ENCODE assay signal across 13 cellular contexts in genomic region chr10:124686707-124687376, GRCh38. TPM values are rescaled to one million over a fixed set of nuclear protein-coding genes. Genes with fewer than 3 reads are reported as not detected.
A peak's percentile ranks its signal among the peaks of the same experiment; 100 is the strongest.
DNase-seq lines count a peak whose midpoint lies in the region; FAIRE-seq and TF ChIP-seq lines count a peak whose summit lies in the region.
"Had no signal": no experiment of that assay in that cellular context is flagged by ENCODE, and none has a peak within 500 bp of the region (broad histone marks: within the 10 kb centered on the region; RNA-seq: fewer than 3 reads in every experiment).

No MANE protein-coding gene starts in this region.

- H3K79me2 ChIP-seq in neural progenitor cell (ENCODE audit: low read depth) = no peaks in the 10 kb centered on the region

- H3K4me3 ChIP-seq in breast epithelium (no peak overlapping the region), neutrophil (ENCODE audit: low read depth in 1 of 2, low read length in 1 of 2) (no peak overlapping the region), neural progenitor cell (no peak overlapping the region)

- H4K20me1 ChIP-seq in neural progenitor cell (ENCODE audit: low read depth) = peaks cover 24% of the 10 kb centered on the region

- FAIRE-seq in H54 (lab: Jason Lieb, UNC) = no peak
- FAIRE-seq: RCC 7860 had no signal

- H3K27ac ChIP-seq in breast epithelium (peak overlapping the region; percentile 16 to 59), neutrophil (peak overlapping the region; percentile 93), neural progenitor cell (no peak overlapping the region)
- H3K27ac ChIP-seq: brain microvascular endothelial cell had no signal

- H2AFZ ChIP-seq in neural progenitor cell (replicated peaks) = no peak overlapping the region

- DNase-seq in breast epithelium (ENCODE audit: low spot score in 2 of 2) = no peak
- DNase-seq in MCF 10A (ENCODE audit: unreplicated experiment) = no peak
- DNase-seq in foreskin melanocyte = peak; percentile 99
- DNase-seq in activated gamma-delta T cell treated with Interleukin-2 at 50 U/mL for 16 hours = no peak
- no peak for DNase-seq in neural progenitor cell (ENCODE audit: low spot score)
- DNase-seq in H54 (ENCODE audit: insufficient read length, low spot score) = no peak
- DNase-seq in NCI-H345 (lab: John Stamatoyannopoulos, UW) = no peak
- DNase-seq: activated CD4-positive, alpha-beta T cell treated with anti-CD3 and anti-CD28 coated beads, Interleukin-2, amount 50 U/mL, for 48 hours; brain microvascular endothelial cell; glutamatergic neuron; NCI-H1105 treated with DMSO at 0.1 percent for 48 hours had no signal

- H3K4me1 Mint-ChIP-seq in MCF 10A (ENCODE audit: insufficient read depth, unreplicated experiment) (peaks cover 10% of the 10 kb centered on the region), neural progenitor cell (peaks cover 16% of the 10 kb centered on the region)

- intact Hi-C loops in breast epithelium (cut with DNase I; ENCODE audit: low total_unique reads) (no loop called here), MCF 10A (cut with micrococcal nuclease) (no loop called here)

- no peak overlapping the region for H3K9ac ChIP-seq in neural progenitor cell

- no peak overlapping the region for H3K4me3 Mint-ChIP-seq in MCF 10A (ENCODE audit: unreplicated experiment)
- no peak overlapping the region for H3K4me3 Mint-ChIP-seq in neural progenitor cell

- H3K36me3 Mint-ChIP-seq in MCF 10A (ENCODE audit: insufficient read depth, unreplicated experiment) (peaks cover 34% of the 10 kb centered on the region), neural progenitor cell (peaks cover 10% of the 10 kb centered on the region)

- H3K27me3 Mint-ChIP-seq in MCF 10A (ENCODE audit: insufficient read depth, unreplicated experiment) = no peaks in the 10 kb centered on the region
- H3K27me3 Mint-ChIP-seq in neural progenitor cell (ENCODE audit: insufficient read depth, low read depth) = no peaks in the 10 kb centered on the region

- H3K36me3 ChIP-seq in breast epithelium = no peaks in the 10 kb centered on the region
- H3K36me3 ChIP-seq in neutrophil = peaks cover 17% of the 10 kb centered on the region
- no peaks in the 10 kb centered on the region for H3K36me3 ChIP-seq in neural progenitor cell

- H3K9me3 Mint-ChIP-seq in MCF 10A (ENCODE audit: unreplicated experiment) (no peaks in the 10 kb centered on the region), neural progenitor cell (no peaks in the 10 kb centered on the region)

- H3K27ac Mint-ChIP-seq in MCF 10A (ENCODE audit: low read depth, unreplicated experiment) (no peak overlapping the region), neural progenitor cell (no peak overlapping the region)

- H3F3A ChIP-seq in neural progenitor cell (ENCODE audit: low read depth) = no peaks in the 10 kb centered on the region

- BruUV-seq in MCF 10A (replicated peaks; lab: Mats Ljungman, UMichigan) = no TSS peak

- H3K27me3 ChIP-seq in breast epithelium = no peaks in the 10 kb centered on the region
- H3K27me3 ChIP-seq in neutrophil = no peaks in the 10 kb centered on the region
- no peaks in the 10 kb centered on the region for H3K27me3 ChIP-seq in neural progenitor cell
- H3K27me3 ChIP-seq: brain microvascular endothelial cell had no signal

- CTCF ChIA-PET in MCF 10A (lab: Yijun Ruan, JAX) = interaction anchor here (0.5 to 0.6 kb wide), 2 partner anchors 55 to 236 kb away, joined by 3 read pairs; no protein-coding TSS in a partner anchor

- H3K9me3 ChIP-seq in breast epithelium = no peaks in the 10 kb centered on the region
- no peaks in the 10 kb centered on the region for H3K9me3 ChIP-seq in neutrophil
- H3K9me3 ChIP-seq in neural progenitor cell (ENCODE audit: low read depth) = no peaks in the 10 kb centered on the region

- H3K4me1 ChIP-seq in breast epithelium = peaks cover 0 to 10% of the 10 kb centered on the region in 2 donors
- peaks cover 51 to 68% of the 10 kb centered on the region in 2 experiments for H3K4me1 ChIP-seq in neutrophil (ENCODE audit: control insufficient read depth in 1 of 2, insufficient read depth in 1 of 2, low read depth in 1 of 2, low read length in 1 of 2)
- H3K4me1 ChIP-seq in neural progenitor cell = peaks cover 17% of the 10 kb centered on the region

- H3K4me2 ChIP-seq in neural progenitor cell = no peak overlapping the region

- no peak for TF ChIP-seq CTCF in breast epithelium (IDR thresholded peaks at IDR 0.05)
- no peak for TF ChIP-seq CTCF in MCF 10A (IDR thresholded peaks at IDR 0.05; ENCODE audit: unreplicated experiment)
- TF ChIP-seq CTCF in neutrophil (IDR thresholded peaks at IDR 0.05) = no peak
- TF ChIP-seq CTCF in neural progenitor cell (IDR thresholded peaks at IDR 0.05) = no peak

- TF ChIP-seq POLR2A in breast epithelium (IDR thresholded peaks at IDR 0.05) = no peak
- TF ChIP-seq POLR2A in H54 (IDR thresholded peaks at IDR 0.05; ENCODE audit: low read depth, low read length) = no peak

- POLR2A ChIA-PET in MCF 10A (lab: Yijun Ruan, JAX) = interaction anchor here (0.6 to 1.3 kb wide), 4 partner anchors 15 to 55 kb away, joined by 3 to 4 read pairs (median 3); no protein-coding TSS in a partner anchor

RNA-seq across cellular contexts. Expression of gene FAM53B, which starts 57.3 kb away (rescaled TPM):
- total RNA-seq in breast epithelium (10 to 100 TPM; 17.0 to 39.7 (median 22.8) TPM), MCF 10A (2022) (12.9 and 14.9 TPM in 2 replicates), neural progenitor cell (ENCODE audit: low replicate concordance) (15.3 and 44.1 TPM in 2 replicates)
